In genomic region chr2:188292446-188293239, GRCh38 we compare ENCODE assay signal across 8 cellular contexts. TPM values are rescaled to one million over a fixed set of nuclear protein-coding genes. Genes with fewer than 3 reads are reported as not detected.
DNase-seq lines count a peak whose midpoint lies in the region; ATAC-seq and TF ChIP-seq lines count a peak whose summit lies in the region.

No MANE protein-coding gene starts in this region.

- no peak for TF ChIP-seq POLR2A in esophagus muscularis mucosa (IDR thresholded peaks at IDR 0.05; ENCODE audit: low read depth)

- no peak overlapping the region; the same call in 1 of the 2 replicates for H3K4me2 ChIP-seq in MM.1S (ENCODE audit: low read depth, low read length)

- peaks cover 21% of the 10 kb centered on the region for H3K4me1 ChIP-seq in ACC112 (ENCODE audit: control insufficient read depth, insufficient read depth, low read length, unreplicated experiment)
- peaks cover 5 to 41% (median 37%) of the 10 kb centered on the region in 4 donors for H3K4me1 ChIP-seq in esophagus muscularis mucosa
- peaks cover 5% of the 10 kb centered on the region for H3K4me1 ChIP-seq in muscle layer of colon (ENCODE audit: insufficient read depth, low read length)
- no peaks in the 10 kb centered on the region for H3K4me1 ChIP-seq in MM.1S (ENCODE audit: low read length)

- intact Hi-C loops in esophagus muscularis mucosa (cut with DNase I), result loop anchor here (5.0 to 10.0 kb wide), 2 partner anchors 220 to 682 kb away; partner anchors contain the start of gene COL3A1

- H3K27ac ChIP-seq in ACC112 (ENCODE audit: low read depth, low read length), result peak overlapping the region; percentile 60
- peak overlapping the region; percentile 94 to 96 (median 95) for H3K27ac ChIP-seq in esophagus muscularis mucosa (replicated peaks in 1 of 4)
- H3K27ac ChIP-seq in muscle layer of colon (ENCODE audit: low read depth, low read length), result peak overlapping the region; percentile 97
- no peak overlapping the region for H3K27ac ChIP-seq in MM.1S (ENCODE audit: low read length)

- peaks cover 9% of the 10 kb centered on the region for H3K79me2 ChIP-seq in ACC112 (ENCODE audit: control insufficient read depth, insufficient read depth, low read length, unreplicated experiment)
- no peaks in the 10 kb centered on the region for H3K79me2 ChIP-seq in MM.1S (ENCODE audit: low read length)

- H3K9ac ChIP-seq in muscle layer of colon (ENCODE audit: low read length), result peak overlapping the region; percentile 79
- no peak overlapping the region for H3K9ac ChIP-seq in MM.1S (ENCODE audit: low read length)

- TF ChIP-seq CTCF in HFFc6 (IDR thresholded peaks at IDR 0.05) (no peak), esophagus muscularis mucosa (IDR thresholded peaks at IDR 0.05) (no peak), MM.1S (IDR thresholded peaks at IDR 0.05; ENCODE audit: low read length) (no peak)

- no peaks in the 10 kb centered on the region for H3K9me3 ChIP-seq in esophagus muscularis mucosa
- no peaks in the 10 kb centered on the region for H3K9me3 ChIP-seq in muscle layer of colon (ENCODE audit: low read length)
- H3K9me3 ChIP-seq in MM.1S (replicated peaks; ENCODE audit: insufficient read depth, low read length), result no peaks in the 10 kb centered on the region

- peak; percentile 79 for ATAC-seq in SK-N-SH treated with all-trans-retinoic acid at 6 μM for 48 hours
- no peak for ATAC-seq in GM19351 (IDR thresholded peaks at IDR 0.05; ENCODE audit: unreplicated experiment)
- no peak for ATAC-seq in GM21786 (IDR thresholded peaks at IDR 0.05; ENCODE audit: unreplicated experiment)

- H3K27me3 ChIP-seq in ACC112 (ENCODE audit: insufficient read depth, low read length), result no peaks in the 10 kb centered on the region
- no peaks in the 10 kb centered on the region for H3K27me3 ChIP-seq in esophagus muscularis mucosa
- H3K27me3 ChIP-seq in muscle layer of colon (ENCODE audit: control insufficient read depth in 1 of 2, insufficient read depth in 2 of 2, low read length in 2 of 2), result no peaks in the 10 kb centered on the region
- no peaks in the 10 kb centered on the region for H3K27me3 ChIP-seq in MM.1S (replicated peaks; ENCODE audit: insufficient read depth, low read length)

- TF ChIP-seq EP300 in esophagus muscularis mucosa (IDR thresholded peaks at IDR 0.05), result no peak

- H3K4me1 Mint-ChIP-seq in HFFc6 (ENCODE audit: low read depth), result peaks cover 46% of the 10 kb centered on the region

- H2AFZ ChIP-seq in ACC112 (ENCODE audit: low read length, unreplicated experiment) (peak overlapping the region; percentile 99), MM.1S (ENCODE audit: low read length) (no peak overlapping the region)

- peak overlapping the region; percentile 93 for H3K4me3 ChIP-seq in ACC112 (ENCODE audit: low read depth, low read length)
- peak overlapping the region; percentile 74 to 86 (median 76) for H3K4me3 ChIP-seq in esophagus muscularis mucosa
- H3K4me3 ChIP-seq in muscle layer of colon (ENCODE audit: low read depth in 1 of 2, low read length in 2 of 2), result peak overlapping the region; percentile 73 to 88
- H3K4me3 ChIP-seq in MM.1S (ENCODE audit: low read length), result no peak overlapping the region

- H3K36me3 ChIP-seq in ACC112 (ENCODE audit: insufficient read depth, low read length) (no peaks in the 10 kb centered on the region), esophagus muscularis mucosa (no peaks in the 10 kb centered on the region), muscle layer of colon (ENCODE audit: insufficient read depth, low read length) (no peaks in the 10 kb centered on the region), MM.1S (replicated peaks; ENCODE audit: insufficient read depth, low read length) (no peaks in the 10 kb centered on the region)

- H3K36me3 Mint-ChIP-seq in HFFc6 (ENCODE audit: low read depth), result peaks cover 4% of the 10 kb centered on the region; the same call in 1 of the 2 replicates

- peaks cover 4% of the 10 kb centered on the region; the same call in 1 of the 2 replicates for H3K27me3 Mint-ChIP-seq in HFFc6 (ENCODE audit: insufficient read depth)

- peak overlapping the region; percentile 94 for H3K4me3 Mint-ChIP-seq in HFFc6

- peak overlapping the region; percentile 89 for H3K27ac Mint-ChIP-seq in HFFc6

- no peaks in the 10 kb centered on the region for H3K9me2 ChIP-seq in MM.1S (replicated peaks; ENCODE audit: insufficient read depth, low read length)

- DNase-seq in HFFc6, result peak; percentile 80
- DNase-seq in esophagus muscularis mucosa (ENCODE audit: extremely low spot score), result no peak
- DNase-seq in MM.1S, result no peak

- H4K20me1 ChIP-seq in MM.1S (ENCODE audit: insufficient read depth, low read length), result no peaks in the 10 kb centered on the region

- no peaks in the 10 kb centered on the region for H3F3A ChIP-seq in MM.1S (ENCODE audit: insufficient read depth, low read length)

- H3K9me3 Mint-ChIP-seq in HFFc6, result no peaks in the 10 kb centered on the region

- WGBS in esophagus muscularis mucosa, result 4% methylated on average over 9 of the region's 51 CpGs

TF ChIP-seq in SK-N-SH treated with all-trans-retinoic acid at 6 μM for 48 hours, 23 proteins besides CTCF, POLR2A, EP300 and RAD21 (continues in another document):
- no peak for TF ChIP-seq ESRRG (CRISPR knock-in tag; IDR thresholded peaks at IDR 0.05)
- TF ChIP-seq PPARA (CRISPR knock-in tag; IDR thresholded peaks at IDR 0.05; ENCODE audit: borderline replicate concordance), result no peak
- TF ChIP-seq, protein P1, sequence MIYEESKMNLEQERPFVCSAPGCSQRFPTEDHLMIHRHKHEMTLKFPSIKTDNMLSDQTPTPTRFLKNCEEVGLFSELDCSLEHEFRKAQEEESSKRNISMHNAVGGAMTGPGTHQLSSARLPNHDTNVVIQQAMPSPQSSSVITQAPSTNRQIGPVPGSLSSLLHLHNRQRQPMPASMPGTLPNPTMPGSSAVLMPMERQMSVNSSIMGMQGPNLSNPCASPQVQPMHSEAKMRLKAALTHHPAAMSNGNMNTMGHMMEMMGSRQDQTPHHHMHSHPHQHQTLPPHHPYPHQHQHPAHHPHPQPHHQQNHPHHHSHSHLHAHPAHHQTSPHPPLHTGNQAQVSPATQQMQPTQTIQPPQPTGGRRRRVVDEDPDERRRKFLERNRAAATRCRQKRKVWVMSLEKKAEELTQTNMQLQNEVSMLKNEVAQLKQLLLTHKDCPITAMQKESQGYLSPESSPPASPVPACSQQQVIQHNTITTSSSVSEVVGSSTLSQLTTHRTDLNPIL (CRISPR knock-in tag; IDR thresholded peaks at IDR 0.05; ENCODE audit: low read depth), result no peak
- TF ChIP-seq OSR1 (CRISPR knock-in tag; IDR thresholded peaks at IDR 0.05), result no peak
- no peak for TF ChIP-seq ZNF8 (CRISPR knock-in tag; IDR thresholded peaks at IDR 0.05)
- TF ChIP-seq CSDC2 (CRISPR knock-in tag; IDR thresholded peaks at IDR 0.05), result no peak
- no peak for TF ChIP-seq TOX (CRISPR knock-in tag; IDR thresholded peaks at IDR 0.05; ENCODE audit: borderline replicate concordance)
- no peak for TF ChIP-seq ZNF565 (CRISPR knock-in tag; conservative IDR thresholded peaks at IDR 0.05; ENCODE audit: low read depth)
- TF ChIP-seq, protein P2, sequence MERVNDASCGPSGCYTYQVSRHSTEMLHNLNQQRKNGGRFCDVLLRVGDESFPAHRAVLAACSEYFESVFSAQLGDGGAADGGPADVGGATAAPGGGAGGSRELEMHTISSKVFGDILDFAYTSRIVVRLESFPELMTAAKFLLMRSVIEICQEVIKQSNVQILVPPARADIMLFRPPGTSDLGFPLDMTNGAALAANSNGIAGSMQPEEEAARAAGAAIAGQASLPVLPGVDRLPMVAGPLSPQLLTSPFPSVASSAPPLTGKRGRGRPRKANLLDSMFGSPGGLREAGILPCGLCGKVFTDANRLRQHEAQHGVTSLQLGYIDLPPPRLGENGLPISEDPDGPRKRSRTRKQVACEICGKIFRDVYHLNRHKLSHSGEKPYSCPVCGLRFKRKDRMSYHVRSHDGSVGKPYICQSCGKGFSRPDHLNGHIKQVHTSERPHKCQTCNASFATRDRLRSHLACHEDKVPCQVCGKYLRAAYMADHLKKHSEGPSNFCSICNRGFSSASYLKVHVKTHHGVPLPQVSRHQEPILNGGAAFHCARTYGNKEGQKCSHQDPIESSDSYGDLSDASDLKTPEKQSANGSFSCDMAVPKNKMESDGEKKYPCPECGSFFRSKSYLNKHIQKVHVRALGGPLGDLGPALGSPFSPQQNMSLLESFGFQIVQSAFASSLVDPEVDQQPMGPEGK (CRISPR knock-in tag; IDR thresholded peaks at IDR 0.05; ENCODE audit: borderline replicate concordance), result no peak
- TF ChIP-seq SNAI2 (CRISPR knock-in tag; IDR thresholded peaks at IDR 0.05), result no peak
- no peak for TF ChIP-seq ZNF70 (CRISPR knock-in tag; IDR thresholded peaks at IDR 0.05)
- no peak for TF ChIP-seq RARB (CRISPR knock-in tag; IDR thresholded peaks at IDR 0.05)
- TF ChIP-seq ISL1 (CRISPR knock-in tag; IDR thresholded peaks at IDR 0.05), result no peak
- TF ChIP-seq, protein P3, sequence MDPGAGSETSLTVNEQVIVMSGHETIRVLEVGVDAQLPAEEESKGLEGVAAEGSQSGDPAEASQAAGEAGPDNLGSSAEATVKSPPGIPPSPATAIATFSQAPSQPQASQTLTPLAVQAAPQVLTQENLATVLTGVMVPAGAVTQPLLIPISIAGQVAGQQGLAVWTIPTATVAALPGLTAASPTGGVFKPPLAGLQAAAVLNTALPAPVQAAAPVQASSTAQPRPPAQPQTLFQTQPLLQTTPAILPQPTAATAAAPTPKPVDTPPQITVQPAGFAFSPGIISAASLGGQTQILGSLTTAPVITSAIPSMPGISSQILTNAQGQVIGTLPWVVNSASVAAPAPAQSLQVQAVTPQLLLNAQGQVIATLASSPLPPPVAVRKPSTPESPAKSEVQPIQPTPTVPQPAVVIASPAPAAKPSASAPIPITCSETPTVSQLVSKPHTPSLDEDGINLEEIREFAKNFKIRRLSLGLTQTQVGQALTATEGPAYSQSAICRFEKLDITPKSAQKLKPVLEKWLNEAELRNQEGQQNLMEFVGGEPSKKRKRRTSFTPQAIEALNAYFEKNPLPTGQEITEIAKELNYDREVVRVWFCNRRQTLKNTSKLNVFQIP (CRISPR knock-in tag; IDR thresholded peaks at IDR 0.05; ENCODE audit: borderline replicate concordance, low read depth), result no peak
- TF ChIP-seq ZFP30 (CRISPR knock-in tag; IDR thresholded peaks at IDR 0.05), result no peak
- TF ChIP-seq ARNTL (CRISPR knock-in tag; IDR thresholded peaks at IDR 0.05; ENCODE audit: borderline replicate concordance, low read depth), result no peak
- TF ChIP-seq BACH2 (CRISPR knock-in tag; IDR thresholded peaks at IDR 0.05; ENCODE audit: borderline replicate concordance), result no peak
- no peak for TF ChIP-seq ZC3H10 (CRISPR knock-in tag; IDR thresholded peaks at IDR 0.05)

RNA-seq across cellular contexts. Expression of gene GULP1, which starts 1.0 kb away (rescaled TPM):
- 10 to 100 TPM; 33.3 to 76.1 (median 63.9) TPM for total RNA-seq in HFFc6 (2021; fragmentation: NEBNext Ultra II Directional; extraction: Animal tissue kit (Norgen Biotek cat#: 25700))
- total RNA-seq in esophagus muscularis mucosa, result 10 to 100 TPM; 27.1 to 49.0 (median 36.8) TPM
